In the genomic region with DNA sequence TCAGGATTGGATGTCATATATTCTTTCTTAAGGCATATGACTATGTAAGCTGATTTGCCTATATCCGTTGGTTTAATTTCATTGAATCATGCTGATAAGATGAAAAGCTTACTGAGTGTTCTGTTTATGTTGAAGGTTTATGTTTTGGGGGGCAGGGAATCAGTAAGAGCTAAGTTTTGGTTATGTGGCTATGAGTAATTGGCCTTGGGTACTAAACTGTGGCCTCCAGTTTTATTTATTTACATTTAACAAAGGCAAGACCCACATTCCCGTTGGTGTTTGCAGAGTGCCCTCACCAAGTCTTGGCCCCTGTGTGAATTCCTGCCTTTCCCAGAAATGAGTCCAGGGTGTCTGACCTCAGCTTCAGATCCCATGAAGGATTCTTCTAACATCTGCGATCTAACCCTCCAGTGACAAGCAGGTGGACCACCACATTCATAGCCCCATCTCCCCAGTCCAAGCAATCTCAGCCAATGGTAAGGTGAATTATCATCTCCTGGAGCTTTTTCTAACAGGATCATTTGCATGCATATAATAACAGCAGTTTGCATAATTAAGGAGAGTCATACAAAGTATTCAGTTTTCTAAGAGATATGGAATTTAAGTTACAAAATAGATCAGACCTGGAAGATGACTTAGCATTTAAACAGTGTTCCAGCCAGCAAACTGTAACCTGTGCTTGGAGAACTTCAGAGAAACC, we compare ENCODE assay signal across 16 cellular contexts. TPM values are rescaled to one million over a fixed set of nuclear protein-coding genes. Genes with fewer than 3 reads are reported as not detected.
DNase-seq lines count a peak whose midpoint lies in the region; ATAC-seq and TF ChIP-seq lines count a peak whose summit lies in the region.
"Had no signal": no experiment of that assay in that cellular context is flagged by ENCODE, and none has a peak within 500 bp of the region (broad histone marks: within the 10 kb centered on the region; RNA-seq: fewer than 3 reads in every experiment).

No MANE protein-coding gene starts in this region.

- H4K20me1 ChIP-seq in GM23248 (ENCODE audit: insufficient read depth) (no peaks in the 10 kb centered on the region), fibroblast of lung (ENCODE audit: control insufficient read depth, extremely low read depth, insufficient read depth, low read length) (no peaks in the 10 kb centered on the region)

- no peak for ATAC-seq in stimulated activated memory B cell treated with anti-CD40 and anti-IgM and Interleukin-4, amounts not matched to agents 10 μg/mL and 1 μg/mL and 100 μg/mL, for 72 hours
- ATAC-seq in GM18907 (IDR thresholded peaks at IDR 0.05; ENCODE audit: unreplicated experiment) (no peak), heart left ventricle (no peak)
- ATAC-seq: naive thymus-derived CD8-positive, alpha-beta T cell; stimulated activated naive B cell treated with anti-CD40 and anti-IgM and Interleukin-4, amounts not matched to agents 10 μg/mL and 1 μg/mL and 100 μg/mL, for 72 hours; T-cell had no signal

- TF ChIP-seq CTCF in fibroblast of lung (conservative IDR thresholded peaks at IDR 0.05 in 1 of 2, IDR thresholded peaks at IDR 0.05 in 1 of 2; ENCODE audit: low read depth in 1 of 2, low read length in 2 of 2) (no peak), heart left ventricle (IDR thresholded peaks at IDR 0.05) (no peak)

- WGBS in GM23248 (ENCODE audit: low coverage in 1 of 2, low lambda C conversion rate in 2 of 2, missing lambda C conversion rate in 2 of 2), 2 experiments: 31 to 34% methylated on average over 3 of the region's 3 CpGs
- WGBS in heart left ventricle, 4 donors: 72 to 88% (median 80%) methylated on average over 3 of the region's 3 CpGs

- intact Hi-C loops in heart left ventricle (cut with DNase I): no loop called here

- H3K36me3 Mint-ChIP-seq in stimulated activated memory B cell treated with anti-CD40 and anti-IgM and Interleukin-4, amounts not matched to agents 10 μg/mL and 1 μg/mL and 100 μg/mL, for 72 hours: no peaks in the 10 kb centered on the region
- H3K36me3 Mint-ChIP-seq: naive thymus-derived CD8-positive, alpha-beta T cell; stimulated activated naive B cell treated with anti-CD40 and anti-IgM and Interleukin-4, amounts not matched to agents 10 μg/mL and 1 μg/mL and 100 μg/mL, for 72 hours; T-cell had no signal

- in situ Hi-C loops in GM23248 (cut with MboI): no loop called here

- H3K4me2 ChIP-seq in GM23248 (ENCODE audit: unreplicated experiment) (peak overlapping the region; percentile 3), fibroblast of lung (ENCODE audit: extremely low read depth, insufficient read depth, low read length) (peak overlapping the region; percentile 60)

- H3K79me2 ChIP-seq in GM23248 (ENCODE audit: insufficient read depth): no peaks in the 10 kb centered on the region
- no peaks in the 10 kb centered on the region for H3K79me2 ChIP-seq in fibroblast of lung (ENCODE audit: control insufficient read depth, insufficient read depth, low read length)

- no peaks in the 10 kb centered on the region for H3K9me3 Mint-ChIP-seq in stimulated activated memory B cell treated with anti-CD40 and anti-IgM and Interleukin-4, amounts not matched to agents 10 μg/mL and 1 μg/mL and 100 μg/mL, for 72 hours
- H3K9me3 Mint-ChIP-seq: activated B cell treated with CpG ODN at 0.5 μM for 24 hours; naive thymus-derived CD8-positive, alpha-beta T cell; stimulated activated naive B cell treated with anti-CD40 and anti-IgM and Interleukin-4, amounts not matched to agents 10 μg/mL and 1 μg/mL and 100 μg/mL, for 72 hours; T-cell had no signal

- H3K27me3 Mint-ChIP-seq in stimulated activated memory B cell treated with anti-CD40 and anti-IgM and Interleukin-4, amounts not matched to agents 10 μg/mL and 1 μg/mL and 100 μg/mL, for 72 hours: no peaks in the 10 kb centered on the region
- H3K27me3 Mint-ChIP-seq: activated B cell treated with CpG ODN at 0.5 μM for 24 hours had no signal

- H3K4me1 ChIP-seq in GM23248 (ENCODE audit: insufficient read depth) (peaks cover 35% of the 10 kb centered on the region), fibroblast of lung (ENCODE audit: control insufficient read depth, extremely low read depth, insufficient read depth, low read length) (peaks cover 16% of the 10 kb centered on the region), heart left ventricle (peaks cover 0 to 25% (median 0%) of the 10 kb centered on the region in 12 donors)
- H3K4me1 ChIP-seq: right atrium auricular region had no signal

- H3K9me2 ChIP-seq in GM23248 (ENCODE audit: insufficient read depth): no peaks in the 10 kb centered on the region

- no peaks in the 10 kb centered on the region for H3K4me1 Mint-ChIP-seq in stimulated activated memory B cell treated with anti-CD40 and anti-IgM and Interleukin-4, amounts not matched to agents 10 μg/mL and 1 μg/mL and 100 μg/mL, for 72 hours
- H3K4me1 Mint-ChIP-seq: activated B cell treated with CpG ODN at 0.5 μM for 24 hours; naive thymus-derived CD8-positive, alpha-beta T cell; T-cell had no signal

- TF ChIP-seq POLR2A in heart left ventricle (IDR thresholded peaks at IDR 0.05): no peak

- peak; percentile 69 for DNase-seq in GM23248
- DNase-seq in OCI-M1 (lab: John Stamatoyannopoulos, UW): peak; percentile 5
- DNase-seq in fibroblast of lung (ENCODE audit: low read depth in 2 of 2): peak; percentile 89 to 94
- DNase-seq in stromal cell of bone marrow (ENCODE audit: low read depth): peak; percentile 12
- DNase-seq in heart left ventricle: no peak
- DNase-seq: activated B cell treated with CpG ODN at 0.5 μM for 24 hours; activated naive CD4-positive, alpha-beta T cell treated with anti-CD3 and anti-CD28 coated beads, Interleukin-2, amount 50 U/mL, for 16 hours; naive thymus-derived CD8-positive, alpha-beta T cell; NCI-H1105 treated with DMSO at 0.1 percent for 48 hours; stimulated activated naive B cell treated with anti-CD40 and anti-IgM and Interleukin-4, amounts not matched to agents 10 μg/mL and 1 μg/mL and 100 μg/mL, for 72 hours; T-cell had no signal

- H3K9me3 ChIP-seq in GM23248 (ENCODE audit: low read depth) (no peaks in the 10 kb centered on the region), fibroblast of lung (ENCODE audit: control insufficient read depth, insufficient read depth, low read depth, low read length) (no peaks in the 10 kb centered on the region), heart left ventricle (no peaks in the 10 kb centered on the region)
- H3K9me3 ChIP-seq: right atrium auricular region, vagina had no signal

- H3K36me3 ChIP-seq in GM23248 (ENCODE audit: low read depth) (no peaks in the 10 kb centered on the region), fibroblast of lung (ENCODE audit: control insufficient read depth, insufficient read depth, low read length) (no peaks in the 10 kb centered on the region), heart left ventricle (no peaks in the 10 kb centered on the region)
- H3K36me3 ChIP-seq: right atrium auricular region, vagina had no signal

- H3K4me3 ChIP-seq in GM23248 (no peak overlapping the region), fibroblast of lung (replicated peaks in 1 of 4; ENCODE audit: control extremely low read depth in 1 of 4, insufficient read depth in 1 of 4, low read depth in 3 of 4, low read length in 4 of 4) (no peak overlapping the region), heart left ventricle (no peak overlapping the region)
- H3K4me3 ChIP-seq: right atrium auricular region, vagina had no signal

- peaks cover 37% of the 10 kb centered on the region for H3F3A ChIP-seq in GM23248 (ENCODE audit: insufficient read depth)

- H3K27ac Mint-ChIP-seq in stimulated activated memory B cell treated with anti-CD40 and anti-IgM and Interleukin-4, amounts not matched to agents 10 μg/mL and 1 μg/mL and 100 μg/mL, for 72 hours: no peak overlapping the region
- H3K27ac Mint-ChIP-seq: activated B cell treated with CpG ODN at 0.5 μM for 24 hours; naive thymus-derived CD8-positive, alpha-beta T cell; stimulated activated naive B cell treated with anti-CD40 and anti-IgM and Interleukin-4, amounts not matched to agents 10 μg/mL and 1 μg/mL and 100 μg/mL, for 72 hours; T-cell had no signal

- H3K27me3 ChIP-seq in GM23248 (replicated peaks; ENCODE audit: insufficient read depth) (no peaks in the 10 kb centered on the region), fibroblast of lung (ENCODE audit: control insufficient read depth, insufficient read depth, low read length) (no peaks in the 10 kb centered on the region), heart left ventricle (no peaks in the 10 kb centered on the region)
- H3K27me3 ChIP-seq: right atrium auricular region, vagina had no signal

- H3K27ac ChIP-seq in GM23248: peak overlapping the region; percentile 79
- H3K27ac ChIP-seq in fibroblast of lung (ENCODE audit: insufficient read depth, low read length): peak overlapping the region; percentile 63
- H3K27ac ChIP-seq in heart left ventricle: peak overlapping the region in 1 of 12 donors; percentile 37
- H3K27ac ChIP-seq: right atrium auricular region, vagina had no signal

- peak overlapping the region; percentile 43 for H2AFZ ChIP-seq in GM23248
- H2AFZ ChIP-seq in fibroblast of lung (ENCODE audit: low read length): no peak overlapping the region

- peak overlapping the region; percentile 36 for H3K9ac ChIP-seq in GM23248
- no peak overlapping the region for H3K9ac ChIP-seq in fibroblast of lung (ENCODE audit: insufficient read depth, low read length)

- H3K4me3 Mint-ChIP-seq in stimulated activated memory B cell treated with anti-CD40 and anti-IgM and Interleukin-4, amounts not matched to agents 10 μg/mL and 1 μg/mL and 100 μg/mL, for 72 hours: no peak overlapping the region
- H3K4me3 Mint-ChIP-seq: activated B cell treated with CpG ODN at 0.5 μM for 24 hours; naive thymus-derived CD8-positive, alpha-beta T cell; stimulated activated naive B cell treated with anti-CD40 and anti-IgM and Interleukin-4, amounts not matched to agents 10 μg/mL and 1 μg/mL and 100 μg/mL, for 72 hours; T-cell had no signal

RNA-seq across cellular contexts. Expression of a gene that starts 27.4 kb away (rescaled TPM):
- total RNA-seq in GM23248 (2014; rRNA removed; shearing (Covaris generic)): 0.25 and 2.8 TPM in 2 replicates
- polyA plus RNA-seq in GM23248 (2016; fragmentation: Nextera tagmentation; extraction: Ambion mirVana): 0.27 and 0.29 TPM in 2 replicates
- total RNA-seq in fibroblast of lung: 22.9 and 50.7 TPM in 2 replicates
- 1.8 and 1.9 TPM in 2 replicates for polyA plus RNA-seq in fibroblast of lung
- polyA plus RNA-seq in fibroblast of lung (2012): 1.7 TPM in 2 replicates
- 0.07 and 2.1 TPM in 2 replicates for polyA minus RNA-seq in fibroblast of lung (ENCODE audit: low replicate concordance)
- total RNA-seq in heart left ventricle: 10 to 100 TPM in 7 of 9 donors, 1 to 10 TPM in 2; 7.2 to 15.3 (median 10.4) TPM
- polyA plus RNA-seq in heart left ventricle: 1 to 10 TPM; 1.1 to 2.9 TPM
- total RNA-seq: activated B cell treated with CpG ODN at 0.5 μM for 24 hours; endothelial cell of umbilical vein; naive thymus-derived CD8-positive, alpha-beta T cell had no signal
- polyA plus RNA-seq: endothelial cell of umbilical vein; naive thymus-derived CD8-positive, alpha-beta T cell had no signal

RNA-seq across cellular contexts. Expression of a gene that starts 30.5 kb away (rescaled TPM):
- total RNA-seq in GM23248 (2014; rRNA removed; shearing (Covaris generic)): 0.51 and 0.76 TPM in 2 replicates
- polyA plus RNA-seq in GM23248 (2016; fragmentation: Nextera tagmentation; extraction: Ambion mirVana) (0.85 and 1.2 TPM in 2 replicates), fibroblast of lung (0.16 and 0.76 TPM in 2 replicates), heart left ventricle (under 1 TPM; 0.15 to 0.43 TPM)
- total RNA-seq in fibroblast of lung (2.3 and 3.9 TPM in 2 replicates), heart left ventricle (1 to 10 TPM in 4 of 9 donors, under 1 TPM in 5; 0.21 to 5.4 (median 0.83) TPM)
- polyA plus RNA-seq in fibroblast of lung (2012): 0.36 and 0.70 TPM in 2 replicates
- polyA minus RNA-seq in fibroblast of lung (ENCODE audit: low replicate concordance): not detected in 2 replicates
- total RNA-seq: endothelial cell of umbilical vein; naive thymus-derived CD8-positive, alpha-beta T cell had no signal
- polyA plus RNA-seq: endothelial cell of umbilical vein; naive thymus-derived CD8-positive, alpha-beta T cell had no signal

Comparison
In these comparisons a context has a peak if more than half of its experiments do, and no peak if none do; other contexts are left out.
1. DNase-seq: peak in GM23248 (single experiment), OCI-M1 (single experiment), fibroblast of lung (2 of 2) and stromal cell of bone marrow (single experiment); none in heart left ventricle (0 of 5).